In the genomic region with DNA sequence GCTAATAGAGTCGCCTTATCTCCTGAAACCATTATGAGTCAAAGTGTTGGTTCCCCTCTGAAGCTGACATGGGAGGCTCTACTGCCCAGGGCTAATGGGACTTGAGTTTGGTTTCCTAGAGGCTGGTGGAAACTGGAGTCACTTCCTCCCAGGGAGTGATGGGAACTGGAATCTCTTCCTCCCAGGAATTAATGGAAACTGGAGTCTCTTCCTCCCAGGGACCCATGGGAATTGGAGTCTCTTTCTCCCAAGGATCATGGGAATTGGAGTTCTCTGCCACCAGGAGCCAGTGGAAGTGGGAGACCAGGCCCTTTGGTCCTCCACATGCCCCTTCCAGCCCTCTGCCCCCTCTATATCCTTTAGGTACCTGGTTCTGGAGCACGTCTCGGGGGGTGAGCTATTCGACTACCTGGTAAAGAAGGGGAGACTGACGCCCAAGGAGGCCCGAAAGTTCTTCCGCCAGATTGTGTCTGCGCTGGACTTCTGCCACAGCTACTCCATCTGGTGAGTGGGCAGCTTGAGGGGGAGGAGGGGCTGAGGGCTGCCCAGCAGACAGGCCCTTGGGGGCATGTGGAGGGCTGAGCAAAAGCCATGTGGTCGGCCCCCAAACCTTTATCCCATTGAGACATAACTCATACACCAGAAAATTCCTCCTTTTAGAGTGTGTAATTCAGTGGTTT, we compare ENCODE assay signal across 1 cellular context.
TF ChIP-seq lines count a peak whose summit lies in the region.

No MANE protein-coding gene starts in this region.

TF ChIP-seq in HepG2, 621 proteins besides CTCF, POLR2A, EP300 and RAD21:
- TF ChIP-seq GABPA (IDR thresholded peaks at IDR 0.05; ENCODE audit: low read depth, low read length) (no peak), GABPA (CRISPR knock-in tag; IDR thresholded peaks at IDR 0.05; ENCODE audit: low read depth) (0 out of 2 replicates have a peak, but pooled peaks have one; percentile 14), THAP11 (CRISPR knock-in tag; IDR thresholded peaks at IDR 0.05) (peak; percentile 90), RFX3 (CRISPR knock-in tag; IDR thresholded peaks at IDR 0.05) (no peak), ZNF143 (CRISPR knock-in tag; IDR thresholded peaks at IDR 0.05) (peak; percentile 76)
